ENCODE assay signal across 12 cellular contexts in genomic region chr2:36805635-36806224, GRCh38.
"Had no signal": no experiment of that assay in that cellular context is flagged by ENCODE, and none has a peak within 500 bp of the region (broad histone marks: within the 10 kb centered on the region; RNA-seq: fewer than 3 reads in every experiment).

No MANE protein-coding gene starts in this region.

- H3K27ac ChIP-seq: adrenal gland, colonic mucosa, left ventricle myocardium inferior, prostate gland, right lobe of liver, tibial nerve had no signal

- H3K4me1 ChIP-seq: adrenal gland, colonic mucosa, left ventricle myocardium inferior, prostate gland, right lobe of liver, tibial nerve had no signal

- FAIRE-seq: kidney had no signal

- H3K4me3 Mint-ChIP-seq: activated naive CD4-positive, alpha-beta T cell treated with anti-CD3 and anti-CD28 coated beads, Interleukin-2, amount 10 ng/mL, durations not matched to agents 7 days and 5 days; memory B cell; nephron progenitor cell; stimulated activated naive B cell treated with anti-CD40 and anti-IgM and Interleukin-4, amounts not matched to agents 10 μg/mL and 1 μg/mL and 100 μg/mL, for 72 hours had no signal

- H3K36me3 ChIP-seq: adrenal gland, colonic mucosa, left ventricle myocardium inferior, prostate gland, right lobe of liver had no signal

- H3K4me1 Mint-ChIP-seq: activated naive CD4-positive, alpha-beta T cell treated with anti-CD3 and anti-CD28 coated beads, Interleukin-2, amount 10 ng/mL, durations not matched to agents 7 days and 5 days had no signal

- ATAC-seq: right lobe of liver; stimulated activated naive B cell treated with anti-CD40 and anti-IgM and Interleukin-4, amounts not matched to agents 10 μg/mL and 1 μg/mL and 100 μg/mL, for 72 hours had no signal

- H3K27ac Mint-ChIP-seq: activated naive CD4-positive, alpha-beta T cell treated with anti-CD3 and anti-CD28 coated beads, Interleukin-2, amount 10 ng/mL, durations not matched to agents 7 days and 5 days; memory B cell; stimulated activated naive B cell treated with anti-CD40 and anti-IgM and Interleukin-4, amounts not matched to agents 10 μg/mL and 1 μg/mL and 100 μg/mL, for 72 hours had no signal

- H3K4me3 ChIP-seq: adrenal gland, colonic mucosa, left ventricle myocardium inferior, prostate gland, right lobe of liver, tibial nerve had no signal

- H3K36me3 Mint-ChIP-seq: activated naive CD4-positive, alpha-beta T cell treated with anti-CD3 and anti-CD28 coated beads, Interleukin-2, amount 10 ng/mL, durations not matched to agents 7 days and 5 days; stimulated activated naive B cell treated with anti-CD40 and anti-IgM and Interleukin-4, amounts not matched to agents 10 μg/mL and 1 μg/mL and 100 μg/mL, for 72 hours had no signal

- H3K27me3 ChIP-seq: adrenal gland, colonic mucosa, right lobe of liver, tibial nerve had no signal

- H3K9me3 ChIP-seq: adrenal gland, colonic mucosa, left ventricle myocardium inferior, prostate gland, right lobe of liver had no signal

- H3K9me3 Mint-ChIP-seq: activated naive CD4-positive, alpha-beta T cell treated with anti-CD3 and anti-CD28 coated beads, Interleukin-2, amount 10 ng/mL, durations not matched to agents 7 days and 5 days; memory B cell; stimulated activated naive B cell treated with anti-CD40 and anti-IgM and Interleukin-4, amounts not matched to agents 10 μg/mL and 1 μg/mL and 100 μg/mL, for 72 hours had no signal

- DNase-seq: activated CD8-positive, alpha-beta memory T cell treated with anti-CD3 and anti-CD28 coated beads for 24 hours; activated naive CD4-positive, alpha-beta T cell treated with anti-CD3 and anti-CD28 coated beads, Interleukin-2, amount 10 ng/mL, durations not matched to agents 7 days and 5 days; colonic mucosa; kidney; left ventricle myocardium inferior; nephron progenitor cell; right lobe of liver; stimulated activated naive B cell treated with anti-CD40 and anti-IgM and Interleukin-4, amounts not matched to agents 10 μg/mL and 1 μg/mL and 100 μg/mL, for 72 hours had no signal
